Comparison of ENCODE assay signal across 8 cellular contexts in genomic region chr14:58572092-58572853, GRCh38.
DNase-seq lines count a peak whose midpoint lies in the region; ATAC-seq and TF ChIP-seq lines count a peak whose summit lies in the region.

No MANE protein-coding gene starts in this region.

- H2AFZ ChIP-seq in fibroblast of lung (ENCODE audit: low read length): no peak overlapping the region

- H3K4me1 ChIP-seq in fibroblast of lung (ENCODE audit: control insufficient read depth, extremely low read depth, insufficient read depth, low read length): no peaks in the 10 kb centered on the region

- ATAC-seq in GM18867 (IDR thresholded peaks at IDR 0.05; ENCODE audit: unreplicated experiment) (peak; percentile 50), GM21717 (IDR thresholded peaks at IDR 0.05; ENCODE audit: unreplicated experiment) (no peak), GM18505 (IDR thresholded peaks at IDR 0.05; ENCODE audit: unreplicated experiment) (no peak), GM18861 (IDR thresholded peaks at IDR 0.05; ENCODE audit: unreplicated experiment) (no peak)

- no peaks in the 10 kb centered on the region for H3K79me2 ChIP-seq in fibroblast of lung (ENCODE audit: control insufficient read depth, insufficient read depth, low read length)

- no peaks in the 10 kb centered on the region for H3K9me3 ChIP-seq in fibroblast of lung (ENCODE audit: control insufficient read depth, insufficient read depth, low read depth, low read length)

- peak overlapping the region; percentile 2 for H3K4me2 ChIP-seq in fibroblast of lung (ENCODE audit: extremely low read depth, insufficient read depth, low read length)

- TF ChIP-seq POLR2A in GM18505 (IDR thresholded peaks at IDR 0.05; ENCODE audit: borderline replicate concordance, extremely low read depth, insufficient read depth, insufficient read length): no peak

- H3K36me3 ChIP-seq in fibroblast of lung (ENCODE audit: control insufficient read depth, insufficient read depth, low read length): no peaks in the 10 kb centered on the region

- peak; percentile 63 to 71 for DNase-seq in activated CD4-positive, alpha-beta T cell treated with anti-CD3 and anti-CD28 coated beads, Interleukin-2, amount 50 U/mL, for 48 hours
- DNase-seq in fibroblast of lung (ENCODE audit: low read depth in 2 of 2): peak; percentile 21 to 72
- peak; percentile 50 for DNase-seq in stimulated activated CD4-positive, alpha-beta T cell treated with anti-CD3 and anti-CD28 coated beads, Interleukin-2, amount 100 ng/mL, for 4 hours (ENCODE audit: low read depth)
- DNase-seq in GF-D8 (lab: John Stamatoyannopoulos, UW): no peak

- H3K27me3 ChIP-seq in fibroblast of lung (ENCODE audit: control insufficient read depth, insufficient read depth, low read length): no peaks in the 10 kb centered on the region

- H3K9ac ChIP-seq in fibroblast of lung (ENCODE audit: insufficient read depth, low read length): no peak overlapping the region

- TF ChIP-seq CTCF in fibroblast of lung (conservative IDR thresholded peaks at IDR 0.05 in 1 of 2, IDR thresholded peaks at IDR 0.05 in 1 of 2; ENCODE audit: low read depth in 1 of 2, low read length in 2 of 2): no peak

- no peaks in the 10 kb centered on the region for H4K20me1 ChIP-seq in fibroblast of lung (ENCODE audit: control insufficient read depth, extremely low read depth, insufficient read depth, low read length)

- no peak overlapping the region for H3K4me3 ChIP-seq in fibroblast of lung (replicated peaks in 1 of 4; ENCODE audit: control extremely low read depth in 1 of 4, insufficient read depth in 1 of 4, low read depth in 3 of 4, low read length in 4 of 4)

- no peak overlapping the region for H3K27ac ChIP-seq in fibroblast of lung (ENCODE audit: insufficient read depth, low read length)
